ENCODE assay signal across 1 cellular context in genomic region chr3:187706966-187707365, GRCh38.
TF ChIP-seq lines count a peak whose summit lies in the region.

No MANE protein-coding gene starts in this region.

TF ChIP-seq in HepG2, 621 proteins besides CTCF, POLR2A, EP300 and RAD21:
- TF ChIP-seq ZNF704 (CRISPR knock-in tag; IDR thresholded peaks at IDR 0.05; ENCODE audit: borderline replicate concordance) = no peak
- TF ChIP-seq JUN (CRISPR knock-in tag; IDR thresholded peaks at IDR 0.05) = no peak
- TF ChIP-seq DBP (CRISPR knock-in tag; IDR thresholded peaks at IDR 0.05; ENCODE audit: not compliant biosample characterization) = no peak
- TF ChIP-seq CCDC6 (CRISPR knock-in tag; IDR thresholded peaks at IDR 0.05) = no peak
- no peak for TF ChIP-seq ZNF790 (CRISPR knock-in tag; IDR thresholded peaks at IDR 0.05; ENCODE audit: borderline replicate concordance)
